ENCODE assay signal across 9 cellular contexts in the genomic region with DNA sequence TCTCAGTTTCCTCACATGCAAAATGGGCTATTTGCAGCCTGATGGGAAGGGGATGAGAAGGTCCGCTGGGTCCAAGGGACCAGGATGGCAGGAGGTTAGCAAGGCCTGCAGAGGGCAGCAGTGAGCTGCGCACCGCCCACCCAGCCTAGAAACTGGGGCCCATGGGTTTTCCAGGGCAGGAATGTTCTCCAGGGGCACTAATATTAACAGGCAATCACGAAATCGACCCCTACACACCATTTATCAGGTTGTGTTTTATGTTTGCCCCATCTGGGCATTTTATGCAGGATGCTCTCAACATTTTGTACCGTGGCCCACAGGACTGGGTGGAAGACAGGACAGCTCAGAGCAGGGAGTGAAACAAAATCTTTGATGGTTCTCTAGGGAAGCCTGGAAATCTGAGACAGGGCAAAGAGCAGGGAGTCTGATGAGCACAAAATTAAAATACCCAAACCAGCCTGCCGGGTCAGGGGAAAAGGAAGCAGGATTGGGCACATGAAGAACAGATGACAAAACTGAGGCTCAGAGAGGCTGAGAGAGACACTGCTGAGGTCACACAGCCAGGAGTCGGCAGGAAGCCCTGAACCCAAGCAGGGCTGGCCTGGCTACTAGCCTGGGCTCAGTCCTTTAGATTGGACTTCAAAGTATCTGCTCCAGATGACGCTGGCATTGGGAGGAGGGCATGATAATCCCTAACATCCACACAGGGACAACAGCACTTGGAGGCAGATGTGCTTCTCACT. TPM values are rescaled to one million over a fixed set of nuclear protein-coding genes. Genes with fewer than 3 reads are reported as not detected.
A peak's percentile ranks its signal among the peaks of the same experiment; 100 is the strongest.
DNase-seq lines count a peak whose midpoint lies in the region; ATAC-seq, FAIRE-seq and TF ChIP-seq lines count a peak whose summit lies in the region.
"Had no signal": no experiment of that assay in that cellular context is flagged by ENCODE, and none has a peak within 500 bp of the region (broad histone marks: within the 10 kb centered on the region; RNA-seq: fewer than 3 reads in every experiment).

No MANE protein-coding gene starts in this region.

- TF ChIP-seq CTCF in ovary (IDR thresholded peaks at IDR 0.05), result peak; percentile 95 to 96 (median 95)

- H3K36me3 ChIP-seq in CD8-positive, alpha-beta memory T cell (ENCODE audit: insufficient read depth, low read length), result peaks cover 3% of the 10 kb centered on the region
- no peaks in the 10 kb centered on the region for H3K36me3 ChIP-seq in ovary

- 27 to 29% (median 29%) methylated on average over 9 of the region's 9 CpGs for WGBS in ovary, 3 donors

- H3K4me1 ChIP-seq in CD8-positive, alpha-beta memory T cell (ENCODE audit: insufficient read depth, low read length), result peaks cover 56% of the 10 kb centered on the region
- H3K4me1 ChIP-seq in ovary (ENCODE audit: insufficient read depth), result peaks cover 22% of the 10 kb centered on the region

- POLR2A ChIA-PET in CD8-positive, alpha-beta memory T cell (lab: Charles Lee), result interaction anchor here (0.7 kb wide), 1 partner anchor 103 kb away, joined by 4 read pairs; no protein-coding TSS in a partner anchor

- peak; percentile 28 for TF ChIP-seq POLR2A in ovary (IDR thresholded peaks at IDR 0.05)

- peaks cover 47 to 63% (median 55%) of the 10 kb centered on the region in 3 donors for H3K4me1 Mint-ChIP-seq in CD8-positive, alpha-beta memory T cell
- peaks cover 60% of the 10 kb centered on the region for H3K4me1 Mint-ChIP-seq in activated naive CD4-positive, alpha-beta T cell treated with anti-CD3 and anti-CD28 coated beads, Interleukin-2, amount 10 ng/mL, durations not matched to agents 7 days and 5 days

- CTCF ChIA-PET in CD8-positive, alpha-beta memory T cell (lab: Charles Lee), result interaction anchor here (0.8 to 5.2 kb wide), 16 partner anchors 9 to 218 kb away, joined by 3 to 69 read pairs (median 5); a partner anchor contains a TSS
- CTCF ChIA-PET in activated naive CD4-positive, alpha-beta T cell treated with anti-CD3 and anti-CD28 coated beads, Interleukin-2, amount 10 ng/mL, durations not matched to agents 7 days and 5 days (lab: Charles Lee), result interaction anchor here (0.8 to 13.7 kb wide), 8 partner anchors 40 to 113 kb away, joined by 3 to 247 read pairs (median 6); no protein-coding TSS in a partner anchor

- H3K9me3 ChIP-seq in CD8-positive, alpha-beta memory T cell (ENCODE audit: low read length), result peaks cover 7% of the 10 kb centered on the region
- no peaks in the 10 kb centered on the region for H3K9me3 ChIP-seq in ovary

- no peak for FAIRE-seq in urothelium cell line (lab: Jason Lieb, UNC)
- FAIRE-seq: TTC549 had no signal

- H3K27me3 Mint-ChIP-seq in CD8-positive, alpha-beta memory T cell, result peaks cover 0 to 2% of the 10 kb centered on the region in 2 donors
- H3K27me3 Mint-ChIP-seq in activated naive CD4-positive, alpha-beta T cell treated with anti-CD3 and anti-CD28 coated beads, Interleukin-2, amount 10 ng/mL, durations not matched to agents 7 days and 5 days, result peaks cover 19% of the 10 kb centered on the region

- H3K9me3 Mint-ChIP-seq in CD8-positive, alpha-beta memory T cell, result peaks cover 0 to 8% (median 5%) of the 10 kb centered on the region in 5 donors
- peaks cover 12% of the 10 kb centered on the region for H3K9me3 Mint-ChIP-seq in activated naive CD4-positive, alpha-beta T cell treated with anti-CD3 and anti-CD28 coated beads, Interleukin-2, amount 10 ng/mL, durations not matched to agents 7 days and 5 days

- no peak overlapping the region for H3K4me3 ChIP-seq in CD8-positive, alpha-beta memory T cell (ENCODE audit: low read length)
- no peak overlapping the region for H3K4me3 ChIP-seq in ovary

- peak; percentile 55 to 74 (median 59) for DNase-seq in CD8-positive, alpha-beta memory T cell
- peak; percentile 72 for DNase-seq in HT-29 (ENCODE audit: low spot score)
- DNase-seq in SHP77 treated with DMSO at 0.1 percent for 48 hours (lab: John Stamatoyannopoulos, UW), result peak; percentile 25
- peak; percentile 74 for DNase-seq in activated naive CD4-positive, alpha-beta T cell treated with anti-CD3 and anti-CD28 coated beads, Interleukin-2, amount 10 ng/mL, durations not matched to agents 7 days and 5 days
- DNase-seq in foreskin melanocyte, result peak; percentile 31
- peak; percentile 67 to 85 (median 78) for DNase-seq in ovary
- peak; percentile 82 for DNase-seq in urothelium cell line (ENCODE audit: low spot score)

- no peaks in the 10 kb centered on the region for H3K27me3 ChIP-seq in CD8-positive, alpha-beta memory T cell (ENCODE audit: insufficient read depth, low read length, poor library complexity, severe bottlenecking)
- H3K27me3 ChIP-seq in ovary, result no peaks in the 10 kb centered on the region

- H3K27ac Mint-ChIP-seq in CD8-positive, alpha-beta memory T cell, result peak overlapping the region; percentile 74 to 97 (median 90)
- no peak overlapping the region for H3K27ac Mint-ChIP-seq in activated naive CD4-positive, alpha-beta T cell treated with anti-CD3 and anti-CD28 coated beads, Interleukin-2, amount 10 ng/mL, durations not matched to agents 7 days and 5 days

- peak overlapping the region; percentile 82 for H3K27ac ChIP-seq in CD8-positive, alpha-beta memory T cell (ENCODE audit: low read depth, low read length)
- no peak overlapping the region for H3K27ac ChIP-seq in ovary

- no peak for TF ChIP-seq EP300 in ovary (IDR thresholded peaks at IDR 0.05)

- no peak for ATAC-seq in HG02678 (IDR thresholded peaks at IDR 0.05; ENCODE audit: unreplicated experiment)

- H3K36me3 Mint-ChIP-seq in CD8-positive, alpha-beta memory T cell, result peaks cover 0 to 8% (median 4%) of the 10 kb centered on the region in 3 donors
- peaks cover 26% of the 10 kb centered on the region for H3K36me3 Mint-ChIP-seq in activated naive CD4-positive, alpha-beta T cell treated with anti-CD3 and anti-CD28 coated beads, Interleukin-2, amount 10 ng/mL, durations not matched to agents 7 days and 5 days

- H3K4me3 Mint-ChIP-seq in CD8-positive, alpha-beta memory T cell, result peak overlapping the region; percentile 22 to 97 (median 82)
- H3K4me3 Mint-ChIP-seq in activated naive CD4-positive, alpha-beta T cell treated with anti-CD3 and anti-CD28 coated beads, Interleukin-2, amount 10 ng/mL, durations not matched to agents 7 days and 5 days, result peak overlapping the region; percentile 78

- intact Hi-C loops in ovary (cut with DNase I), result loop anchor here in 3 of 4 donors (2.0 to 10.0 kb wide), 2 partner anchors 102 to 206 kb away; no protein-coding TSS in a partner anchor

RNA-seq across cellular contexts. Expression of a gene that starts 1.6 kb away (rescaled TPM):
- total RNA-seq in CD8-positive, alpha-beta memory T cell, result 10 to 100 TPM; 33.2 to 34.7 TPM
- polyA plus RNA-seq in CD8-positive, alpha-beta memory T cell, result 18.4 TPM
- 60.3 and 69.1 TPM in 2 replicates for total RNA-seq in HT-29 (2014; rRNA removed; shearing (Covaris generic))
- total RNA-seq in ovary, result 10 to 100 TPM; 21.8 to 44.6 (median 38.3) TPM
- polyA plus RNA-seq in ovary, result 10 to 100 TPM in 1 of 2 donors, 1 to 10 TPM in 1; 7.1 to 17.2 TPM

RNA-seq across cellular contexts. Expression of a gene that starts 33.4 kb away (rescaled TPM):
- 1 to 10 TPM in 1 of 2 experiments, under 1 TPM in 1; 0.93 to 1.5 TPM for total RNA-seq in CD8-positive, alpha-beta memory T cell
- 1.5 TPM for polyA plus RNA-seq in CD8-positive, alpha-beta memory T cell
- 0.26 and 1.5 TPM in 2 replicates for total RNA-seq in HT-29 (2014; rRNA removed; shearing (Covaris generic))
- 10 to 100 TPM in 3 of 7 donors, 1 to 10 TPM in 4; 3.9 to 18.7 (median 9.0) TPM for total RNA-seq in ovary
- 1 to 10 TPM; 4.0 to 5.1 TPM for polyA plus RNA-seq in ovary

RNA-seq across cellular contexts. Expression of a gene that starts 36.9 kb away (rescaled TPM):
- total RNA-seq in CD8-positive, alpha-beta memory T cell, result not detected
- polyA plus RNA-seq in CD8-positive, alpha-beta memory T cell, result 0.94 TPM
- total RNA-seq in HT-29 (2014; rRNA removed; shearing (Covaris generic)), result 0.55 TPM in 1 of 2 replicates, not detected in the other
- 1 to 10 TPM; 1.4 to 4.6 (median 3.2) TPM for total RNA-seq in ovary
- polyA plus RNA-seq in ovary, result 1 to 10 TPM; 1.4 to 2.0 TPM

Comparison
In these comparisons a context has a peak if more than half of its experiments do, and no peak if none do; other contexts are left out.
1. DNase-seq: peak in every context shown above with its lines; median percentile 82 in urothelium cell line; 78 in ovary; 74 in activated naive CD4-positive, alpha-beta T cell treated with anti-CD3 and anti-CD28 coated beads, Interleukin-2, amount 10 ng/mL, durations not matched to agents 7 days and 5 days; 72 in HT-29; 59 in CD8-positive, alpha-beta memory T cell; 31 in foreskin melanocyte; 25 in SHP77 treated with DMSO at 0.1 percent for 48 hours.